ENCODE assay signal across 15 cellular contexts in genomic region chr6:144845181-144845580, GRCh38.
DNase-seq lines count a peak whose midpoint lies in the region; ATAC-seq and TF ChIP-seq lines count a peak whose summit lies in the region.
"Had no signal": no experiment of that assay in that cellular context is flagged by ENCODE, and none has a peak within 500 bp of the region (broad histone marks: within the 10 kb centered on the region; RNA-seq: fewer than 3 reads in every experiment).

No MANE protein-coding gene starts in this region.

- H3K4me3 Mint-ChIP-seq in CD4-positive, alpha-beta T cell, result no peak overlapping the region
- H3K4me3 Mint-ChIP-seq in natural killer cell treated with Interleukin-12 subunit alpha and Interleukin-12 subunit beta and Interleukin-15 and Interleukin-18, amount 100 ng/mL, for 72 hours, result no peak overlapping the region
- H3K4me3 Mint-ChIP-seq: B cell; CD4-positive, alpha-beta memory T cell had no signal

- intact Hi-C loops in CD4-positive, alpha-beta T cell (cut with DNase I, micrococcal nuclease), result no loop called here
- intact Hi-C loops in esophagus muscularis mucosa (cut with DNase I), result no loop called here
- intact Hi-C loops in posterior cingulate gyrus (cut with DNase I), result no loop called here

- H3K36me3 Mint-ChIP-seq in CD4-positive, alpha-beta T cell (ENCODE audit: low read depth), result peaks cover 88% of the 10 kb centered on the region
- peaks cover 20% of the 10 kb centered on the region for H3K36me3 Mint-ChIP-seq in natural killer cell treated with Interleukin-12 subunit alpha and Interleukin-12 subunit beta and Interleukin-15 and Interleukin-18, amount 100 ng/mL, for 72 hours

- H3K4me1 ChIP-seq in esophagus muscularis mucosa (peaks cover 0 to 7% (median 2%) of the 10 kb centered on the region in 4 donors), gastroesophageal sphincter (no peaks in the 10 kb centered on the region)

- POLR2A ChIA-PET in CD4-positive, alpha-beta T cell (lab: Charles Lee), result no interaction called here

- H3K27ac ChIP-seq in CD4-positive, alpha-beta T cell (ENCODE audit: low read depth, low read length), result no peak overlapping the region
- H3K27ac ChIP-seq in esophagus muscularis mucosa (replicated peaks in 1 of 4) (no peak overlapping the region), gastroesophageal sphincter (no peak overlapping the region)

- in situ Hi-C loops in astrocyte of the spinal cord (cut with HindIII; ENCODE audit: low sequenced_read_pairs), result no loop called here

- TF ChIP-seq POLR2A in esophagus muscularis mucosa (IDR thresholded peaks at IDR 0.05; ENCODE audit: low read depth), result no peak
- no peak for TF ChIP-seq POLR2A in gastroesophageal sphincter (IDR thresholded peaks at IDR 0.05)

- CTCF ChIA-PET in CD4-positive, alpha-beta T cell (lab: Charles Lee), result no interaction called here

- no peak overlapping the region for H3K4me3 ChIP-seq in astrocyte of the spinal cord (ENCODE audit: low read depth, low read length)
- no peak overlapping the region for H3K4me3 ChIP-seq in fibroblast of the aortic adventitia (ENCODE audit: low read depth, low read length)
- H3K4me3 ChIP-seq in esophagus muscularis mucosa, result no peak overlapping the region
- H3K4me3 ChIP-seq in gastroesophageal sphincter, result no peak overlapping the region
- H3K4me3 ChIP-seq: HAP-1 had no signal

- no peaks in the 10 kb centered on the region for H3K27me3 Mint-ChIP-seq in CD4-positive, alpha-beta T cell
- no peaks in the 10 kb centered on the region for H3K27me3 Mint-ChIP-seq in natural killer cell treated with Interleukin-12 subunit alpha and Interleukin-12 subunit beta and Interleukin-15 and Interleukin-18, amount 100 ng/mL, for 72 hours
- H3K27me3 Mint-ChIP-seq: B cell; CD4-positive, alpha-beta memory T cell had no signal

- TF ChIP-seq EP300 in esophagus muscularis mucosa (IDR thresholded peaks at IDR 0.05) (no peak), gastroesophageal sphincter (IDR thresholded peaks at IDR 0.05) (no peak)

- peaks cover under 1 to 44% (median 21%) of the 10 kb centered on the region in 4 donors for H3K36me3 ChIP-seq in esophagus muscularis mucosa
- H3K36me3 ChIP-seq in gastroesophageal sphincter, result peaks cover 4 to 60% of the 10 kb centered on the region in 2 donors

- no peak for ATAC-seq in CD4-positive, alpha-beta T cell (ENCODE audit: poor library complexity)
- ATAC-seq in natural killer cell treated with Interleukin-12 subunit alpha and Interleukin-12 subunit beta and Interleukin-15 and Interleukin-18, amount 100 ng/mL, for 72 hours, result no peak
- no peak for ATAC-seq in gastroesophageal sphincter

- H3K27ac Mint-ChIP-seq in CD4-positive, alpha-beta T cell, result peak overlapping the region; percentile 47
- H3K27ac Mint-ChIP-seq in natural killer cell treated with Interleukin-12 subunit alpha and Interleukin-12 subunit beta and Interleukin-15 and Interleukin-18, amount 100 ng/mL, for 72 hours, result no peak overlapping the region
- H3K27ac Mint-ChIP-seq: B cell had no signal

- H3K27me3 ChIP-seq in CD4-positive, alpha-beta T cell (ENCODE audit: control insufficient read depth, insufficient read depth, low read length), result no peaks in the 10 kb centered on the region
- H3K27me3 ChIP-seq in esophagus muscularis mucosa (no peaks in the 10 kb centered on the region), gastroesophageal sphincter (no peaks in the 10 kb centered on the region)

- DNase-seq in CD4-positive, alpha-beta T cell, result no peak
- DNase-seq in HS-27A (ENCODE audit: low read depth) (peak; percentile 68), astrocyte of the spinal cord (ENCODE audit: low read depth, low spot score) (peak; percentile 7), fibroblast of the aortic adventitia (ENCODE audit: low read depth) (peak; percentile 15), esophagus muscularis mucosa (ENCODE audit: extremely low spot score) (no peak), posterior cingulate gyrus (no peak)
- no peak for DNase-seq in natural killer cell treated with Interleukin-12 subunit alpha and Interleukin-12 subunit beta and Interleukin-15 and Interleukin-18, amount 100 ng/mL, for 72 hours (ENCODE audit: low spot score)
- DNase-seq: CD4-positive, alpha-beta memory T cell; NCI-H1092; NCI-H1694; NCI-H345; NCI-H526 treated with DMSO at 0.1 percent for 48 hours had no signal

- H3K9me3 Mint-ChIP-seq in CD4-positive, alpha-beta T cell, result no peaks in the 10 kb centered on the region
- H3K9me3 Mint-ChIP-seq in natural killer cell treated with Interleukin-12 subunit alpha and Interleukin-12 subunit beta and Interleukin-15 and Interleukin-18, amount 100 ng/mL, for 72 hours, result no peaks in the 10 kb centered on the region

- no peaks in the 10 kb centered on the region for H3K9me3 ChIP-seq in CD4-positive, alpha-beta T cell (ENCODE audit: control insufficient read depth, low read length)
- H3K9me3 ChIP-seq in esophagus muscularis mucosa, result no peaks in the 10 kb centered on the region
- no peaks in the 10 kb centered on the region for H3K9me3 ChIP-seq in gastroesophageal sphincter
- H3K9me3 ChIP-seq: HAP-1 had no signal

- no peaks in the 10 kb centered on the region for H3K4me1 Mint-ChIP-seq in CD4-positive, alpha-beta T cell (ENCODE audit: low read depth)
- peaks cover 16 to 21% of the 10 kb centered on the region in 2 donors for H3K4me1 Mint-ChIP-seq in natural killer cell treated with Interleukin-12 subunit alpha and Interleukin-12 subunit beta and Interleukin-15 and Interleukin-18, amount 100 ng/mL, for 72 hours (ENCODE audit: low read depth in 2 of 2)
- H3K4me1 Mint-ChIP-seq: B cell had no signal

- TF ChIP-seq CTCF in CD4-positive, alpha-beta T cell (IDR thresholded peaks at IDR 0.05), result no peak
- TF ChIP-seq CTCF in astrocyte of the spinal cord (IDR thresholded peaks at IDR 0.05; ENCODE audit: low read depth, low read length), result no peak
- TF ChIP-seq CTCF in fibroblast of the aortic adventitia (IDR thresholded peaks at IDR 0.05; ENCODE audit: insufficient read depth, low read length), result no peak
- TF ChIP-seq CTCF in esophagus muscularis mucosa (IDR thresholded peaks at IDR 0.05), result no peak
- TF ChIP-seq CTCF in gastroesophageal sphincter (IDR thresholded peaks at IDR 0.05), result no peak

Comparison
In these comparisons a context has a peak if more than half of its experiments do, and no peak if none do; other contexts are left out.
1. DNase-seq: peak in HS-27A (single experiment), astrocyte of the spinal cord (single experiment) and fibroblast of the aortic adventitia (single experiment); none in CD4-positive, alpha-beta T cell (0 of 10), natural killer cell treated with Interleukin-12 subunit alpha and Interleukin-12 subunit beta and Interleukin-15 and Interleukin-18, amount 100 ng/mL, for 72 hours (single experiment), esophagus muscularis mucosa (single experiment) and posterior cingulate gyrus (0 of 10).